2 cellular contexts compared by ENCODE assay signal in genomic region chr17:80316431-80316830, GRCh38.
TF ChIP-seq lines count a peak whose summit lies in the region.

No MANE protein-coding gene starts in this region.

TF ChIP-seq in SK-N-SH treated with all-trans-retinoic acid at 6 μM for 48 hours, 23 proteins besides CTCF, POLR2A, EP300 and RAD21 (continued from another document):
- TF ChIP-seq, protein P1, sequence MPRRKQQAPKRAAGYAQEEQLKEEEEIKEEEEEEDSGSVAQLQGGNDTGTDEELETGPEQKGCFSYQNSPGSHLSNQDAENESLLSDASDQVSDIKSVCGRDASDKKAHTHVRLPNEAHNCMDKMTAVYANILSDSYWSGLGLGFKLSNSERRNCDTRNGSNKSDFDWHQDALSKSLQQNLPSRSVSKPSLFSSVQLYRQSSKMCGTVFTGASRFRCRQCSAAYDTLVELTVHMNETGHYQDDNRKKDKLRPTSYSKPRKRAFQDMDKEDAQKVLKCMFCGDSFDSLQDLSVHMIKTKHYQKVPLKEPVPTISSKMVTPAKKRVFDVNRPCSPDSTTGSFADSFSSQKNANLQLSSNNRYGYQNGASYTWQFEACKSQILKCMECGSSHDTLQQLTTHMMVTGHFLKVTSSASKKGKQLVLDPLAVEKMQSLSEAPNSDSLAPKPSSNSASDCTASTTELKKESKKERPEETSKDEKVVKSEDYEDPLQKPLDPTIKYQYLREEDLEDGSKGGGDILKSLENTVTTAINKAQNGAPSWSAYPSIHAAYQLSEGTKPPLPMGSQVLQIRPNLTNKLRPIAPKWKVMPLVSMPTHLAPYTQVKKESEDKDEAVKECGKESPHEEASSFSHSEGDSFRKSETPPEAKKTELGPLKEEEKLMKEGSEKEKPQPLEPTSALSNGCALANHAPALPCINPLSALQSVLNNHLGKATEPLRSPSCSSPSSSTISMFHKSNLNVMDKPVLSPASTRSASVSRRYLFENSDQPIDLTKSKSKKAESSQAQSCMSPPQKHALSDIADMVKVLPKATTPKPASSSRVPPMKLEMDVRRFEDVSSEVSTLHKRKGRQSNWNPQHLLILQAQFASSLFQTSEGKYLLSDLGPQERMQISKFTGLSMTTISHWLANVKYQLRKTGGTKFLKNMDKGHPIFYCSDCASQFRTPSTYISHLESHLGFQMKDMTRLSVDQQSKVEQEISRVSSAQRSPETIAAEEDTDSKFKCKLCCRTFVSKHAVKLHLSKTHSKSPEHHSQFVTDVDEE (CRISPR knock-in tag; IDR thresholded peaks at IDR 0.05) = no peak
- no peak for TF ChIP-seq TCF4 (CRISPR knock-in tag; IDR thresholded peaks at IDR 0.05; ENCODE audit: borderline replicate concordance)

TF ChIP-seq in SK-N-SH, 30 proteins besides CTCF, POLR2A, EP300 and RAD21 (continued from another document):
- TF ChIP-seq FOSL2 (IDR thresholded peaks at IDR 0.05; ENCODE audit: borderline replicate concordance, low read depth) (no peak), ELF1 (IDR thresholded peaks at IDR 0.05) (no peak), POLR2AphosphoS5 (IDR thresholded peaks at IDR 0.05; ENCODE audit: low read depth, low read length) (no peak), RCOR1 (IDR thresholded peaks at IDR 0.05; ENCODE audit: low read length) (no peak), MXI1 (IDR thresholded peaks at IDR 0.05; ENCODE audit: low read depth, low read length) (no peak), YY1 (IDR thresholded peaks at IDR 0.05; ENCODE audit: low read depth) (no peak), GATA2 (CRISPR knock-in tag; IDR thresholded peaks at IDR 0.05) (no peak), TCF12 (IDR thresholded peaks at IDR 0.05) (no peak), GABPA (IDR thresholded peaks at IDR 0.05; ENCODE audit: low read depth) (no peak), RFX5 (IDR thresholded peaks at IDR 0.05; ENCODE audit: low read length) (no peak), JUND (IDR thresholded peaks at IDR 0.05) (no peak), EZH2phosphoT487 (IDR thresholded peaks at IDR 0.05; ENCODE audit: borderline replicate concordance, low read depth) (no peak), FOXM1 (IDR thresholded peaks at IDR 0.05; ENCODE audit: low read depth) (no peak), NRF1 (IDR thresholded peaks at IDR 0.05; ENCODE audit: low read depth, low read length) (no peak)
- TF ChIP-seq, protein P2, sequence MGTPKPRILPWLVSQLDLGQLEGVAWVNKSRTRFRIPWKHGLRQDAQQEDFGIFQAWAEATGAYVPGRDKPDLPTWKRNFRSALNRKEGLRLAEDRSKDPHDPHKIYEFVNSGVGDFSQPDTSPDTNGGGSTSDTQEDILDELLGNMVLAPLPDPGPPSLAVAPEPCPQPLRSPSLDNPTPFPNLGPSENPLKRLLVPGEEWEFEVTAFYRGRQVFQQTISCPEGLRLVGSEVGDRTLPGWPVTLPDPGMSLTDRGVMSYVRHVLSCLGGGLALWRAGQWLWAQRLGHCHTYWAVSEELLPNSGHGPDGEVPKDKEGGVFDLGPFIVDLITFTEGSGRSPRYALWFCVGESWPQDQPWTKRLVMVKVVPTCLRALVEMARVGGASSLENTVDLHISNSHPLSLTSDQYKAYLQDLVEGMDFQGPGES (IDR thresholded peaks at IDR 0.05; ENCODE audit: low read depth, low read length) = no peak
- TF ChIP-seq, protein P3, sequence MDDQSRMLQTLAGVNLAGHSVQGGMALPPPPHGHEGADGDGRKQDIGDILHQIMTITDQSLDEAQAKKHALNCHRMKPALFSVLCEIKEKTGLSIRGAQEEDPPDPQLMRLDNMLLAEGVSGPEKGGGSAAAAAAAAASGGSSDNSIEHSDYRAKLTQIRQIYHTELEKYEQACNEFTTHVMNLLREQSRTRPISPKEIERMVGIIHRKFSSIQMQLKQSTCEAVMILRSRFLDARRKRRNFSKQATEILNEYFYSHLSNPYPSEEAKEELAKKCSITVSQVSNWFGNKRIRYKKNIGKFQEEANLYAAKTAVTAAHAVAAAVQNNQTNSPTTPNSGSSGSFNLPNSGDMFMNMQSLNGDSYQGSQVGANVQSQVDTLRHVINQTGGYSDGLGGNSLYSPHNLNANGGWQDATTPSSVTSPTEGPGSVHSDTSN (IDR thresholded peaks at IDR 0.05) = no peak
